ENCODE assay signal across 12 cellular contexts in genomic region chr13:29676535-29676934, GRCh38.
A peak's percentile ranks its signal among the peaks of the same experiment; 100 is the strongest.
DNase-seq lines count a peak whose midpoint lies in the region; ATAC-seq and TF ChIP-seq lines count a peak whose summit lies in the region.
"Had no signal": no experiment of that assay in that cellular context is flagged by ENCODE, and none has a peak within 500 bp of the region (broad histone marks: within the 10 kb centered on the region; RNA-seq: fewer than 3 reads in every experiment).

No MANE protein-coding gene starts in this region.

- peaks cover 5% of the 10 kb centered on the region; the same call in 1 of the 2 replicates for H3F3A ChIP-seq in PC-9 (ENCODE audit: insufficient read depth, low read depth)

- CTCF ChIA-PET in PC-9 (lab: Charles Lee) = interaction anchor here (0.6 to 1.1 kb wide), 2 partner anchors 159 to 436 kb away, joined by 4 to 10 read pairs; no protein-coding TSS in a partner anchor

- peak; percentile 54 for DNase-seq in AG20443 (ENCODE audit: low spot score)
- peak; percentile 8 to 64 for DNase-seq in PC-9
- peak in 1 of 3 donors; percentile 6 for DNase-seq in mucosa of descending colon
- no peak for DNase-seq in activated T-cell treated with anti-CD3 and anti-CD28 coated beads, Interleukin-2, amount 50 U/mL, for 1 hour
- DNase-seq in activated effector memory CD4-positive, alpha-beta T cell treated with anti-CD3 and anti-CD28 coated beads, Interleukin-2, amount 50 U/mL, for 16 hours = no peak
- DNase-seq in midbrain (lab: John Stamatoyannopoulos, UW) = no peak
- DNase-seq in DMS79 (lab: John Stamatoyannopoulos, UW) = no peak
- DNase-seq: activated CD4-positive, alpha-beta T cell treated with anti-CD3 and anti-CD28 coated beads, Interleukin-2, amount 50 U/mL, for 1 hour; posterior cingulate gyrus; stimulated activated CD4-positive, alpha-beta T cell treated with anti-CD3 and anti-CD28 coated beads, Interleukin-1b, Interleukin-23, amount 100 ng/mL, for 48 hours had no signal

- H3K9ac ChIP-seq in endocrine pancreas (ENCODE audit: control insufficient read depth, insufficient read depth, low read length) = peak overlapping the region; percentile 21

- peak overlapping the region; percentile 67 for H3K4me2 ChIP-seq in PC-9

- TF ChIP-seq CTCF in PC-9 (conservative IDR thresholded peaks at IDR 0.05) = no peak
- TF ChIP-seq CTCF in mucosa of descending colon (IDR thresholded peaks at IDR 0.05) = no peak

- H3K4me1 ChIP-seq in PC-9 (replicated peaks; ENCODE audit: insufficient read depth) = peaks cover 20% of the 10 kb centered on the region
- no peaks in the 10 kb centered on the region for H3K4me1 ChIP-seq in endocrine pancreas (ENCODE audit: control insufficient read depth, insufficient read depth, low read length)
- H3K4me1 ChIP-seq in mucosa of descending colon (ENCODE audit: low read depth) = no peaks in the 10 kb centered on the region
- H3K4me1 ChIP-seq: upper lobe of left lung had no signal

- H3K36me3 ChIP-seq in PC-9 (ENCODE audit: low read depth) (no peaks in the 10 kb centered on the region), endocrine pancreas (ENCODE audit: control insufficient read depth, insufficient read depth, low read length) (no peaks in the 10 kb centered on the region), mucosa of descending colon (ENCODE audit: low read depth) (no peaks in the 10 kb centered on the region)
- H3K36me3 ChIP-seq: upper lobe of left lung had no signal

- H3K79me2 ChIP-seq in PC-9 (ENCODE audit: low read depth) = no peaks in the 10 kb centered on the region

- H3K27ac ChIP-seq in PC-9 = peak overlapping the region; percentile 50
- H3K27ac ChIP-seq: upper lobe of left lung had no signal

- no peaks in the 10 kb centered on the region for H4K20me1 ChIP-seq in PC-9 (ENCODE audit: insufficient read depth)

- H3K9me2 ChIP-seq in PC-9 (ENCODE audit: insufficient read depth) = no peaks in the 10 kb centered on the region

- intact Hi-C loops in PC-9 (cut with micrococcal nuclease; ENCODE audit: unreplicated experiment) = no loop called here
- intact Hi-C loops in mucosa of descending colon (cut with DNase I, micrococcal nuclease) = no loop called here

- no peaks in the 10 kb centered on the region for H3K27me3 ChIP-seq in PC-9 (ENCODE audit: insufficient read depth, low read depth)
- H3K27me3 ChIP-seq in endocrine pancreas (ENCODE audit: control insufficient read depth, insufficient read depth, low read length) = no peaks in the 10 kb centered on the region
- H3K27me3 ChIP-seq: upper lobe of left lung had no signal

- POLR2A ChIA-PET in PC-9 (lab: Charles Lee; ENCODE audit: unreplicated experiment) = no interaction called here

- H3K4me3 ChIP-seq in PC-9 = peak overlapping the region; percentile 20; the same call in 1 of the 2 replicates
- H3K4me3 ChIP-seq in endocrine pancreas (ENCODE audit: control insufficient read depth, insufficient read depth, low read length) = peak overlapping the region; percentile 52
- H3K4me3 ChIP-seq in mucosa of descending colon = no peak overlapping the region
- H3K4me3 ChIP-seq: upper lobe of left lung had no signal

- no TSS peak for BruUV-seq in PC-9 (replicated peaks; lab: Mats Ljungman, UMichigan)

- H2AFZ ChIP-seq in PC-9 = peak overlapping the region; percentile 50

- H3K9me3 ChIP-seq in PC-9 (ENCODE audit: insufficient read depth, low read depth) (no peaks in the 10 kb centered on the region), endocrine pancreas (ENCODE audit: control insufficient read depth, low read length) (no peaks in the 10 kb centered on the region), mucosa of descending colon (no peaks in the 10 kb centered on the region)
- H3K9me3 ChIP-seq: upper lobe of left lung had no signal

- ATAC-seq in mucosa of descending colon = peak; percentile 85

Comparison
In these comparisons a context has a peak if more than half of its experiments do, and no peak if none do; other contexts are left out.
1. DNase-seq: peak in AG20443 (single experiment) and PC-9 (2 of 2); none in activated T-cell treated with anti-CD3 and anti-CD28 coated beads, Interleukin-2, amount 50 U/mL, for 1 hour (single experiment), activated effector memory CD4-positive, alpha-beta T cell treated with anti-CD3 and anti-CD28 coated beads, Interleukin-2, amount 50 U/mL, for 16 hours (single experiment), midbrain (single experiment) and DMS79 (single experiment).